8 cellular contexts compared by ENCODE assay signal in genomic region chr18:13216732-13217465, GRCh38. TPM values are rescaled to one million over a fixed set of nuclear protein-coding genes. Genes with fewer than 3 reads are reported as not detected.
DNase-seq lines count a peak whose midpoint lies in the region; ATAC-seq, FAIRE-seq and TF ChIP-seq lines count a peak whose summit lies in the region.

No MANE protein-coding gene starts in this region.

- CTCF ChIA-PET in activated CD4-positive, alpha-beta T cell treated with anti-CD3 and anti-CD28 coated beads, Interleukin-2, amount 10 ng/mL, durations not matched to agents 7 days and 5 days (lab: Charles Lee) = interaction anchor here (0.6 to 1.4 kb wide), 11 partner anchors 13 to 342 kb away, joined by 3 to 6 read pairs (median 3); no protein-coding TSS in a partner anchor
- CTCF ChIA-PET in H1 (lab: Charles Lee; ENCODE audit: partially characterized antibody) = interaction anchor here (0.6 to 2.0 kb wide), 31 partner anchors 9 to 340 kb away, joined by 3 to 6 read pairs (median 4); no protein-coding TSS in a partner anchor
- CTCF ChIA-PET in naive thymus-derived CD4-positive, alpha-beta T cell (lab: Charles Lee) = interaction anchor here (0.7 to 2.1 kb wide), 37 partner anchors 8 to 596 kb away, joined by 3 to 18 read pairs (median 4); partner anchors contain the start of genes FAM210A and RNMT

- TF ChIP-seq POLR2A in H1 (IDR thresholded peaks at IDR 0.05; ENCODE audit: control extremely low read depth in 1 of 2, low read depth in 2 of 2, low read length in 2 of 2) = no peak

- H2AK5ac ChIP-seq in H1 (ENCODE audit: low read depth, low read length) = no peak overlapping the region

- peaks cover 10 to 36% (median 33%) of the 10 kb centered on the region in 4 experiments for H3K27me3 ChIP-seq in H1 (replicated peaks in 1 of 4; ENCODE audit: control insufficient read depth in 3 of 4, extremely low read depth in 1 of 4, insufficient read depth in 3 of 4, low read length in 3 of 4)
- no peaks in the 10 kb centered on the region for H3K27me3 ChIP-seq in naive thymus-derived CD4-positive, alpha-beta T cell (ENCODE audit: control insufficient read depth in 2 of 2, insufficient read depth in 2 of 2, low read length in 2 of 2)
- no peaks in the 10 kb centered on the region for H3K27me3 ChIP-seq in thoracic aorta (replicated peaks; ENCODE audit: insufficient read depth)

- peaks cover 14% of the 10 kb centered on the region; the same call in 1 of the 2 replicates for H3K23me2 ChIP-seq in H1 (ENCODE audit: low read depth, low read length)

- H2BK5ac ChIP-seq in H1 (ENCODE audit: low read depth, low read length) = no peak overlapping the region

- H3K4me3 Mint-ChIP-seq in IgD-negative memory B cell = peak overlapping the region; percentile 77 to 94 (median 83)
- H3K4me3 Mint-ChIP-seq in activated CD4-positive, alpha-beta T cell treated with anti-CD3 and anti-CD28 coated beads, Interleukin-2, amount 10 ng/mL, durations not matched to agents 7 days and 5 days = peak overlapping the region; percentile 73
- H3K4me3 Mint-ChIP-seq in naive thymus-derived CD4-positive, alpha-beta T cell = peak overlapping the region; percentile 87 to 99 (median 94)

- POLR2A ChIA-PET in activated CD4-positive, alpha-beta T cell treated with anti-CD3 and anti-CD28 coated beads, Interleukin-2, amount 10 ng/mL, durations not matched to agents 7 days and 5 days (lab: Charles Lee) = no interaction called here
- POLR2A ChIA-PET in H1 (lab: Charles Lee; ENCODE audit: partially characterized antibody) = no interaction called here
- POLR2A ChIA-PET in naive thymus-derived CD4-positive, alpha-beta T cell (lab: Charles Lee) = interaction anchor here (0.9 to 1.5 kb wide), 9 partner anchors 62 to 509 kb away, joined by 3 to 7 read pairs (median 4); partner anchors contain the start of genes FAM210A and RNMT

- H3K23ac ChIP-seq in H1 (ENCODE audit: insufficient read length) = no peak overlapping the region

- H3K4me3 ChIP-seq in H1 (ENCODE audit: extremely low read depth in 1 of 4, insufficient read depth in 2 of 4, low read depth in 3 of 4, low read length in 4 of 4) (peak overlapping the region; percentile 40 to 72 (median 52)), thoracic aorta (peak overlapping the region; percentile 92)
- H3K4me3 ChIP-seq in naive thymus-derived CD4-positive, alpha-beta T cell (ENCODE audit: low read length) = peak overlapping the region; percentile 48

- H3K27ac Mint-ChIP-seq in IgD-negative memory B cell = peak overlapping the region in 1 of 3 donors; percentile 50
- peak overlapping the region; percentile 78 for H3K27ac Mint-ChIP-seq in activated CD4-positive, alpha-beta T cell treated with anti-CD3 and anti-CD28 coated beads, Interleukin-2, amount 10 ng/mL, durations not matched to agents 7 days and 5 days
- peak overlapping the region; percentile 58 to 96 (median 86) for H3K27ac Mint-ChIP-seq in naive thymus-derived CD4-positive, alpha-beta T cell

- no peaks in the 10 kb centered on the region for H3K36me3 ChIP-seq in H1 (ENCODE audit: control insufficient read depth in 2 of 4, insufficient read depth in 4 of 4, low read length in 3 of 4)
- H3K36me3 ChIP-seq in naive thymus-derived CD4-positive, alpha-beta T cell (ENCODE audit: control insufficient read depth in 2 of 3, insufficient read depth in 3 of 3, low read length in 3 of 3) = no peaks in the 10 kb centered on the region
- H3K36me3 ChIP-seq in thoracic aorta = no peaks in the 10 kb centered on the region

- DNase-seq in activated CD4-positive, alpha-beta T cell treated with anti-CD3 and anti-CD28 coated beads, Interleukin-2, amount 10 ng/mL, durations not matched to agents 7 days and 5 days = peak; percentile 43
- DNase-seq in H1 (ENCODE audit: low read depth in 1 of 2, low spot score in 2 of 2) (peak in 1 of 2 experiments; percentile 72), thoracic aorta (ENCODE audit: low spot score) (no peak)
- peak; percentile 26 to 76 (median 55) for DNase-seq in naive thymus-derived CD4-positive, alpha-beta T cell

- no peak overlapping the region for H3K56ac ChIP-seq in H1 (replicated peaks; ENCODE audit: insufficient read length, low read depth, low read length)

- ATAC-seq in GM18858 (IDR thresholded peaks at IDR 0.05; ENCODE audit: unreplicated experiment) = peak; percentile 37
- ATAC-seq in naive thymus-derived CD4-positive, alpha-beta T cell = peak; percentile 65
- peak; percentile 39 for ATAC-seq in thoracic aorta (ENCODE audit: insufficient number of reproducible peaks, low FRiP score, low read depth)
- ATAC-seq in HG03097 (IDR thresholded peaks at IDR 0.05; ENCODE audit: low FRiP score, unreplicated experiment) = no peak
- no peak for ATAC-seq in HG03457 (IDR thresholded peaks at IDR 0.05; ENCODE audit: unreplicated experiment)

- H3K9me3 Mint-ChIP-seq in IgD-negative memory B cell = no peaks in the 10 kb centered on the region
- H3K9me3 Mint-ChIP-seq in activated CD4-positive, alpha-beta T cell treated with anti-CD3 and anti-CD28 coated beads, Interleukin-2, amount 10 ng/mL, durations not matched to agents 7 days and 5 days = no peaks in the 10 kb centered on the region
- H3K9me3 Mint-ChIP-seq in naive thymus-derived CD4-positive, alpha-beta T cell = peaks cover 0 to 1% (median 0%) of the 10 kb centered on the region in 11 donors

- H2BK15ac ChIP-seq in H1 (ENCODE audit: low read length) = no peak overlapping the region

- H3K9ac ChIP-seq in H1 (replicated peaks in 1 of 4; ENCODE audit: extremely low read depth in 1 of 4, low read depth in 3 of 4, low read length in 3 of 4) = no peak overlapping the region

- H4K20me1 ChIP-seq in H1 (replicated peaks in 1 of 2; ENCODE audit: control insufficient read depth in 1 of 2, insufficient read depth in 2 of 2, low read length in 2 of 2) = no peaks in the 10 kb centered on the region

- 8% methylated on average over 22 of the region's 59 CpGs; no CpG with 5 or more reads in 1 of the 2 experiments for WGBS in H1 (ENCODE audit: extremely low coverage in 1 of 2, insufficient coverage in 1 of 2, insufficient read length in 1 of 2, insufficient replicate concordance in 2 of 2, low coverage in 1 of 2, low lambda C conversion rate in 2 of 2, missing lambda C conversion rate in 1 of 2), 2 experiments

- H3K4ac ChIP-seq in H1 (replicated peaks; ENCODE audit: insufficient read length, low read depth, low read length) = no peak overlapping the region

- no peak for FAIRE-seq in H1 (lab: Jason Lieb, UNC)

- H2BK20ac ChIP-seq in H1 (ENCODE audit: low read length) = no peak overlapping the region

- intact Hi-C loops in naive thymus-derived CD4-positive, alpha-beta T cell (cut with micrococcal nuclease) = loop anchor here (1.0 to 5.0 kb wide), 24 partner anchors 50 to 915 kb away; partner anchors contain the start of genes FAM210A (in 2 of the 2), RNMT (in 2 of the 2) and ZNF519 (in 1 of the 2)

- TF ChIP-seq CTCF in H1 (IDR thresholded peaks at IDR 0.05; ENCODE audit: control extremely low read depth in 1 of 3, insufficient read depth in 1 of 3, low read depth in 1 of 3, low read length in 3 of 3) = peak; percentile 14 to 38 (median 17); a peak in 2 of 4 replicates
- peak; percentile 38 for TF ChIP-seq CTCF in thoracic aorta (IDR thresholded peaks at IDR 0.05)

- H3K14ac ChIP-seq in H1 (ENCODE audit: insufficient read length) = no peak overlapping the region

- no peak overlapping the region for H4K91ac ChIP-seq in H1 (replicated peaks; ENCODE audit: insufficient read length, low read length)

- peaks cover 0 to 6% (median 3%) of the 10 kb centered on the region in 4 experiments; a peak in 2 of 7 replicates for H3K4me1 ChIP-seq in H1 (replicated peaks in 1 of 4; ENCODE audit: control insufficient read depth in 3 of 4, insufficient read depth in 4 of 4, low read length in 3 of 4)
- peaks cover 5 to 16% of the 10 kb centered on the region in 2 donors for H3K4me1 ChIP-seq in naive thymus-derived CD4-positive, alpha-beta T cell (ENCODE audit: control insufficient read depth in 2 of 2, insufficient read depth in 2 of 2, low read length in 2 of 2)
- peaks cover 24 to 43% of the 10 kb centered on the region in 2 donors for H3K4me1 ChIP-seq in thoracic aorta (ENCODE audit: control insufficient read depth in 1 of 2, low read depth in 2 of 2)

- H2BK12ac ChIP-seq in H1 (ENCODE audit: low read depth, low read length) = no peak overlapping the region; the same call in 1 of the 2 replicates

- no peak for TF ChIP-seq EP300 in H1 (IDR thresholded peaks at IDR 0.05; ENCODE audit: borderline replicate concordance in 1 of 2, low read depth in 2 of 2, low read length in 2 of 2)

- H4K8ac ChIP-seq in H1 (ENCODE audit: extremely low read depth, insufficient read depth, low read length) = no peak overlapping the region

- H3K79me1 ChIP-seq in H1 (ENCODE audit: low read depth, low read length) = no peaks in the 10 kb centered on the region

- H2AFZ ChIP-seq in H1 (ENCODE audit: low read length) = peak overlapping the region; percentile 42; the same call in 1 of the 2 replicates

- peak overlapping the region; percentile 61 to 92 for H3K4me2 ChIP-seq in H1 (ENCODE audit: insufficient read depth in 1 of 2, low read depth in 2 of 2, low read length in 2 of 2)

- peak; percentile 7 to 47; a peak in 2 of 4 replicates for TF ChIP-seq RAD21 in H1 (IDR thresholded peaks at IDR 0.05 in 1 of 2, conservative IDR thresholded peaks at IDR 0.05 in 1 of 2; ENCODE audit: low read depth in 2 of 2, low read length in 2 of 2)

- H3K9me3 ChIP-seq in H1 (ENCODE audit: insufficient read depth in 2 of 2, low read depth in 1 of 2, low read length in 1 of 2) (no peaks in the 10 kb centered on the region), thoracic aorta (no peaks in the 10 kb centered on the region)
- H3K9me3 ChIP-seq in naive thymus-derived CD4-positive, alpha-beta T cell (ENCODE audit: control insufficient read depth in 2 of 3, low read length in 3 of 3) = no peaks in the 10 kb centered on the region

- H3K36me3 Mint-ChIP-seq in IgD-negative memory B cell = no peaks in the 10 kb centered on the region
- H3K36me3 Mint-ChIP-seq in activated CD4-positive, alpha-beta T cell treated with anti-CD3 and anti-CD28 coated beads, Interleukin-2, amount 10 ng/mL, durations not matched to agents 7 days and 5 days (ENCODE audit: low read depth) = no peaks in the 10 kb centered on the region
- no peaks in the 10 kb centered on the region for H3K36me3 Mint-ChIP-seq in naive thymus-derived CD4-positive, alpha-beta T cell

- no peak overlapping the region for H3K18ac ChIP-seq in H1 (ENCODE audit: extremely low read depth, low read length)

- no peaks in the 10 kb centered on the region for H3K79me2 ChIP-seq in H1 (ENCODE audit: control insufficient read depth in 1 of 2, insufficient read depth in 2 of 2, low read length in 2 of 2)

- peaks cover 1 to 20% (median 7%) of the 10 kb centered on the region in 3 donors for H3K4me1 Mint-ChIP-seq in IgD-negative memory B cell
- H3K4me1 Mint-ChIP-seq in activated CD4-positive, alpha-beta T cell treated with anti-CD3 and anti-CD28 coated beads, Interleukin-2, amount 10 ng/mL, durations not matched to agents 7 days and 5 days = peaks cover 34% of the 10 kb centered on the region
- peaks cover 14 to 44% (median 39%) of the 10 kb centered on the region in 7 donors for H3K4me1 Mint-ChIP-seq in naive thymus-derived CD4-positive, alpha-beta T cell

- no peak overlapping the region for H4K5ac ChIP-seq in H1 (ENCODE audit: insufficient read length, low read depth, low read length)

- H2BK120ac ChIP-seq in H1 (replicated peaks; ENCODE audit: low read depth, low read length) = no peak overlapping the region

- peaks cover 59% of the 10 kb centered on the region for H3K27me3 Mint-ChIP-seq in IgD-negative memory B cell
- peaks cover 29% of the 10 kb centered on the region for H3K27me3 Mint-ChIP-seq in activated CD4-positive, alpha-beta T cell treated with anti-CD3 and anti-CD28 coated beads, Interleukin-2, amount 10 ng/mL, durations not matched to agents 7 days and 5 days
- peaks cover 0 to 48% (median 6%) of the 10 kb centered on the region in 5 donors for H3K27me3 Mint-ChIP-seq in naive thymus-derived CD4-positive, alpha-beta T cell

- H3K27ac ChIP-seq in H1 (ENCODE audit: low read depth, low read length) (no peak overlapping the region), thoracic aorta (peak overlapping the region; percentile 83 to 94)
- peak overlapping the region; percentile 76 for H3K27ac ChIP-seq in naive thymus-derived CD4-positive, alpha-beta T cell (ENCODE audit: low read depth, low read length)

RNA-seq across cellular contexts. Expression of gene LDLRAD4, which starts 1.7 kb away (rescaled TPM):
- 5.1 TPM for polyA plus RNA-seq in IgD-negative memory B cell
- 10 to 100 TPM; 23.8 to 28.6 TPM for total RNA-seq in activated CD4-positive, alpha-beta T cell treated with anti-CD3 and anti-CD28 coated beads, Interleukin-2, amount 10 ng/mL, durations not matched to agents 7 days and 5 days
- total RNA-seq in H1 (2021; fragmentation: NEBNext Ultra II Directional; extraction: Animal tissue kit (Norgen Biotek cat#: 25700)) = 1.2 and 1.4 TPM in 2 replicates
- polyA plus RNA-seq in H1 (2011; rRNA removed) = 0.77 and 1.1 TPM in 2 replicates
- polyA plus RNA-seq in H1 (2011; cell fraction: cytosol; rRNA removed) = 0.88 TPM
- 1.6 TPM for polyA plus RNA-seq in H1 (2011; cell fraction: nucleus; rRNA removed)
- 0.51 to 0.81 TPM (median 0.66 TPM) in 4 replicates for polyA plus RNA-seq in H1 (2012, experiment 1 of 2)
- polyA plus RNA-seq in H1 (2012, experiment 2 of 2) = 0.22 TPM
- polyA plus RNA-seq in H1 (2013, experiment 1 of 2) = 0.57 TPM
- polyA plus RNA-seq in H1 (2013, experiment 2 of 2) = 0.46 TPM
- polyA minus RNA-seq in H1 (2011; rRNA and poly(A)+ RNA removed) = 0.68 and 1.8 TPM in 2 replicates
- 1.0 TPM for polyA minus RNA-seq in H1 (2011; cell fraction: cytosol; rRNA and poly(A)+ RNA removed)
- 4.1 TPM for polyA minus RNA-seq in H1 (2011; cell fraction: nucleus; rRNA and poly(A)+ RNA removed)
- 10 to 100 TPM; 33.4 to 84.3 (median 60.1) TPM for total RNA-seq in naive thymus-derived CD4-positive, alpha-beta T cell
- polyA plus RNA-seq in naive thymus-derived CD4-positive, alpha-beta T cell = 10 to 100 TPM; 13.0 to 19.5 TPM
- total RNA-seq in thoracic aorta = 100 to 1,000 TPM in 1 of 2 donors, 10 to 100 TPM in 1; 98.4 to 135 TPM

Comparison
In these comparisons a context has a peak if more than half of its experiments do, and no peak if none do; other contexts are left out.
1. ATAC-seq: peak in GM18858 (single experiment), naive thymus-derived CD4-positive, alpha-beta T cell (single experiment) and thoracic aorta (single experiment); none in HG03097 (single experiment) and HG03457 (single experiment).
2. RNA of gene LDLRAD4, which starts 1.7 kb away (total RNA-seq): 98.4 to 135 TPM in thoracic aorta, 33.4 to 84.3 TPM in naive thymus-derived CD4-positive, alpha-beta T cell and 23.8 to 28.6 TPM in activated CD4-positive, alpha-beta T cell treated with anti-CD3 and anti-CD28 coated beads, Interleukin-2, amount 10 ng/mL, durations not matched to agents 7 days and 5 days; 1.2 to 1.4 TPM in H1; every median in the first group is over 10 times any median in the second.
3. Peak in every context shown above with its lines, with median percentiles within 50 percentile points of each other: H3K4me3 Mint-ChIP-seq and H3K4me3 ChIP-seq.